ENCODE assay signal across 8 cellular contexts in genomic region chr13:80339841-80340642, GRCh38. TPM values are rescaled to one million over a fixed set of nuclear protein-coding genes. Genes with fewer than 3 reads are reported as not detected.
A peak's percentile ranks its signal among the peaks of the same experiment; 100 is the strongest.
DNase-seq lines count a peak whose midpoint lies in the region; ATAC-seq and TF ChIP-seq lines count a peak whose summit lies in the region.

No MANE protein-coding gene starts in this region.

- peaks cover 37% of the 10 kb centered on the region for H3K27me3 Mint-ChIP-seq in activated CD8-positive, alpha-beta T cell treated with anti-CD3 and anti-CD28 coated beads for 36 hours
- no peaks in the 10 kb centered on the region for H3K27me3 Mint-ChIP-seq in nephron progenitor cell (ENCODE audit: low read depth, poor library complexity)

- CTCF ChIA-PET in activated CD8-positive, alpha-beta T cell treated with anti-CD3 and anti-CD28 coated beads for 36 hours (lab: Charles Lee), result interaction anchor here (0.6 kb wide), 1 partner anchor 42 kb away, joined by 3 read pairs; no protein-coding TSS in a partner anchor

- intact Hi-C loops in activated CD8-positive, alpha-beta T cell treated with anti-CD3 and anti-CD28 coated beads for 36 hours (cut with micrococcal nuclease), result no loop called here

- H3K4me3 ChIP-seq in GM12865 (ENCODE audit: low read depth, low read length) (peak overlapping the region; percentile 64), fibroblast of pulmonary artery (replicated peaks; ENCODE audit: low read depth, low read length) (peak overlapping the region; percentile 66)

- H3K36me3 Mint-ChIP-seq in activated CD8-positive, alpha-beta T cell treated with anti-CD3 and anti-CD28 coated beads for 36 hours (ENCODE audit: low read depth), result no peaks in the 10 kb centered on the region
- H3K36me3 Mint-ChIP-seq in nephron progenitor cell (ENCODE audit: low read depth), result peaks cover 22% of the 10 kb centered on the region

- H3K27ac Mint-ChIP-seq in activated CD8-positive, alpha-beta T cell treated with anti-CD3 and anti-CD28 coated beads for 36 hours, result no peak overlapping the region
- no peak overlapping the region for H3K27ac Mint-ChIP-seq in nephron progenitor cell

- peaks cover 21% of the 10 kb centered on the region for H3K4me1 Mint-ChIP-seq in activated CD8-positive, alpha-beta T cell treated with anti-CD3 and anti-CD28 coated beads for 36 hours (ENCODE audit: low read depth)
- H3K4me1 Mint-ChIP-seq in nephron progenitor cell, result peaks cover 57% of the 10 kb centered on the region

- DNase-seq in 8988T (peak; percentile 42), GM12865 (ENCODE audit: low read depth) (peak; percentile 44), Kasumi-1 (lab: John Stamatoyannopoulos, UW) (peak; percentile 23 to 40), fibroblast of pulmonary artery (ENCODE audit: low read depth) (peak; percentile 42), nephron progenitor cell (peak; percentile 50), NCI-H187 (lab: John Stamatoyannopoulos, UW) (no peak), NCI-H2171 (lab: John Stamatoyannopoulos, UW) (no peak)
- peak; percentile 20 for DNase-seq in activated CD8-positive, alpha-beta T cell treated with anti-CD3 and anti-CD28 coated beads for 36 hours

- H3K9me3 Mint-ChIP-seq in activated CD8-positive, alpha-beta T cell treated with anti-CD3 and anti-CD28 coated beads for 36 hours, result no peaks in the 10 kb centered on the region
- H3K9me3 Mint-ChIP-seq in nephron progenitor cell, result peaks cover under 1% of the 10 kb centered on the region

- TF ChIP-seq CTCF in GM12865 (IDR thresholded peaks at IDR 0.05; ENCODE audit: insufficient read depth, low read depth, low read length, missing control alignments), result no peak
- no peak for TF ChIP-seq CTCF in activated CD8-positive, alpha-beta T cell treated with anti-CD3 and anti-CD28 coated beads for 36 hours (IDR thresholded peaks at IDR 0.05)
- TF ChIP-seq CTCF in fibroblast of pulmonary artery (IDR thresholded peaks at IDR 0.05; ENCODE audit: low read length, missing control alignments), result no peak
- no peak for TF ChIP-seq CTCF in nephron progenitor cell (IDR thresholded peaks at IDR 0.05)

- ATAC-seq in activated CD8-positive, alpha-beta T cell treated with anti-CD3 and anti-CD28 coated beads for 36 hours, result no peak

- POLR2A ChIA-PET in activated CD8-positive, alpha-beta T cell treated with anti-CD3 and anti-CD28 coated beads for 36 hours (lab: Charles Lee), result no interaction called here

- H3K4me3 Mint-ChIP-seq in activated CD8-positive, alpha-beta T cell treated with anti-CD3 and anti-CD28 coated beads for 36 hours, result no peak overlapping the region
- H3K4me3 Mint-ChIP-seq in nephron progenitor cell, result no peak overlapping the region

RNA-seq across cellular contexts. Expression of gene SPRY2, which starts 0.9 kb away (rescaled TPM):
- 1 to 10 TPM in 1 of 2 experiments, under 1 TPM in 1; 0.90 to 1.3 TPM for total RNA-seq in activated CD8-positive, alpha-beta T cell treated with anti-CD3 and anti-CD28 coated beads for 36 hours

Comparison
In these comparisons a context has a peak if more than half of its experiments do, and no peak if none do; other contexts are left out.
1. DNase-seq: peak in 8988T (single experiment), GM12865 (single experiment), Kasumi-1 (2 of 2), activated CD8-positive, alpha-beta T cell treated with anti-CD3 and anti-CD28 coated beads for 36 hours (single experiment), fibroblast of pulmonary artery (single experiment) and nephron progenitor cell (single experiment); none in NCI-H187 (0 of 2) and NCI-H2171 (single experiment).